Comparison of ENCODE assay signal across 26 cellular contexts in the genomic region with DNA sequence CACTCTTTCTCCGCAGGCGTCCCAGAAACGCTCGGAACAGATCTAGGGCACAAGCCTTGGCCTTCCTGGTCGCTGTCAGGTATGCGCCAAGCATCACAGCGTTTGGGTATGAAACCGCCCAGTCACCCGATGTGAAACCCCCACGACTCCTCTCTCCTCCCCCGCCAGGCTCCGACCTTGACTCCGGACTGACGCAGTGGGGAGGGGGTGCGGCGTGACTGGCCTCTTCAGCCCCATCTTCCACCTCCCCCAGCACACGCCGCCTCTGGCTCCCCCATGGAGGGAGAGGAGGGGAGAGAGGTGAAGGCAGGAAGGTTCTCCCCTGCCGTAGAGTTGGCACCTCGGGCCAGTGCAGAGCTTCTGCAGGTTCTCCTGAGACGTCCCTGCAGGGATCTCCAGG.
"Had no signal": no experiment of that assay in that cellular context is flagged by ENCODE, and none has a peak within 500 bp of the region (broad histone marks: within the 10 kb centered on the region; RNA-seq: fewer than 3 reads in every experiment).

No MANE protein-coding gene starts in this region.

- H3K79me2 ChIP-seq: hepatocyte had no signal

- H3K4me1 ChIP-seq: colonic mucosa, foreskin keratinocyte, gastroesophageal sphincter, left ventricle myocardium inferior, lower lobe of right lung had no signal

- H3K36me3 Mint-ChIP-seq: immature natural killer cell, mesothelial cell of epicardium, naive B cell had no signal

- H3K36me3 ChIP-seq: colonic mucosa, gastroesophageal sphincter, heart left ventricle, left ventricle myocardium inferior, lower lobe of right lung had no signal

- H3K4me1 Mint-ChIP-seq: endodermal cell, immature natural killer cell, mesothelial cell of epicardium, naive B cell had no signal

- H3K9me3 Mint-ChIP-seq: dendritic cell treated with granulocyte-macrophage colony-stimulating factor and Interleukin-4, amounts not matched to agents 40 ng/mL and 50 ng/mL, for 4 days; effector memory CD8-positive, alpha-beta T cell; endodermal cell; immature natural killer cell; mesothelial cell of epicardium had no signal

- ATAC-seq: effector memory CD8-positive, alpha-beta T cell; esophagus mucosa; foreskin keratinocyte; gastroesophageal sphincter; left colon; left lobe of liver; lower lobe of right lung; mucosa of descending colon had no signal

- H3K27ac ChIP-seq: colonic mucosa, epithelial cell of prostate, foreskin keratinocyte, gastroesophageal sphincter, heart left ventricle, hepatocyte, left ventricle myocardium inferior, lower lobe of right lung had no signal

- H3K27ac Mint-ChIP-seq: dendritic cell treated with granulocyte-macrophage colony-stimulating factor and Interleukin-4, amounts not matched to agents 40 ng/mL and 50 ng/mL, for 4 days; effector memory CD8-positive, alpha-beta T cell; endodermal cell; immature natural killer cell; mesothelial cell of epicardium; naive B cell had no signal

- H3K4me3 Mint-ChIP-seq: dendritic cell treated with granulocyte-macrophage colony-stimulating factor and Interleukin-4, amounts not matched to agents 40 ng/mL and 50 ng/mL, for 4 days; effector memory CD8-positive, alpha-beta T cell; endodermal cell; immature natural killer cell; mesothelial cell of epicardium had no signal

- H3K4me2 ChIP-seq: hepatocyte had no signal

- H3K4me3 ChIP-seq: colonic mucosa, gastroesophageal sphincter, heart left ventricle, hepatocyte, left ventricle myocardium inferior, lower lobe of right lung, mucosa of descending colon had no signal

- DNase-seq: colonic mucosa; cortex of kidney; effector CD8-positive, alpha-beta T cell; effector memory CD8-positive, alpha-beta T cell; erythroblast; foreskin keratinocyte; heart left ventricle; hypothalamus; immature natural killer cell; islet precursor cell; kidney; kidney glomerular epithelial cell; left colon; left ventricle myocardium inferior; lower lobe of right lung; mesenchymal stem cell; mucosa of descending colon; naive B cell had no signal

- H2AFZ ChIP-seq: hepatocyte had no signal

- H3K9me3 ChIP-seq: colonic mucosa, gastroesophageal sphincter, heart left ventricle, left ventricle myocardium inferior, lower lobe of right lung, mucosa of descending colon had no signal
